In the genomic region with DNA sequence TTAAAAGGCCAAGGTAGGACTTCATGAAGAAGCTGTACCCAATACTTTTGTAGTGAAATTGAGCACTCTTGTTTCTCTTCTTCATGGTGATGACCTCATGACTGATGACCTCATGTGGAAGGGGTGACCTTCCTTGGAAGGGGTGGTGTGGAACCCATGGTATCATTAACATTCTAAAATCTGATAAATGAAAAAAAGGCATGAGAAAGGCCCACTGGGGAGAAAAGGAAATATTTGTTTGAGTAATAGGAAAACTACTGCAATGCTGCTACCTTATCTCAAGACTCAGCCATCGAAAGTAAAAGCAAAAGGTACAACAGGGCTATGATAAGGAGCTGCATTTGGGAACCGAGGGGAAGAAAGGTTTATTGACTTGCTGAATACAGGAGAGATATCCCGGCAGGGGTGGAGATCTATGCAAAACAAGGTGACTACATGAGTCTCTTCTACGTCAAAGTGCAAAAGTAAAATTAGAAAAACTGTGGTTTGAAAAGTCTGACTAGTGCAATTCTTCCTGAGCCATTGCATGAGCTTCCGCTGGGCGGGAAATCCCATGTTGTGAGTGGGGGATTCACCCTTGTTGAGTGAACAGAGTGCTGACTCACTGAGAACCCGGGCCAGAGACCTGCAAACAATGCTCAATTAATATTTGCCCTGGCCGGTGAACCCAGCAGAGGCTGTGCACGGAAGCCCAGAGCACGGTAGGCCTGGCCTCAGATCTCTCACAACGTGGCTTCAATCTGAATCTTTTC, we compare ENCODE assay signal across 1 cellular context.
TF ChIP-seq lines count a peak whose summit lies in the region.

No MANE protein-coding gene starts in this region.

TF ChIP-seq in K562, 482 proteins besides CTCF, POLR2A, EP300 and RAD21 (continued from another document and continues in another):
- TF ChIP-seq, protein P1, sequence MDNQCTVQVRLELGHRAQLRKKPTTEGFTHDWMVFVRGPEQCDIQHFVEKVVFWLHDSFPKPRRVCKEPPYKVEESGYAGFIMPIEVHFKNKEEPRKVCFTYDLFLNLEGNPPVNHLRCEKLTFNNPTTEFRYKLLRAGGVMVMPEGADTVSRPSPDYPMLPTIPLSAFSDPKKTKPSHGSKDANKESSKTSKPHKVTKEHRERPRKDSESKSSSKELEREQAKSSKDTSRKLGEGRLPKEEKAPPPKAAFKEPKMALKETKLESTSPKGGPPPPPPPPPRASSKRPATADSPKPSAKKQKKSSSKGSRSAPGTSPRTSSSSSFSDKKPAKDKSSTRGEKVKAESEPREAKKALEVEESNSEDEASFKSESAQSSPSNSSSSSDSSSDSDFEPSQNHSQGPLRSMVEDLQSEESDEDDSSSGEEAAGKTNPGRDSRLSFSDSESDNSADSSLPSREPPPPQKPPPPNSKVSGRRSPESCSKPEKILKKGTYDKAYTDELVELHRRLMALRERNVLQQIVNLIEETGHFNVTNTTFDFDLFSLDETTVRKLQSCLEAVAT (IDR thresholded peaks at IDR 0.05), result no peak
- TF ChIP-seq NFE2 (IDR thresholded peaks at IDR 0.05; ENCODE audit: low read depth) (peak; percentile 68), ZKSCAN8 (CRISPR knock-in tag; IDR thresholded peaks at IDR 0.05) (peak; percentile 57; the same call in 1 of the 2 replicates), JUNB (CRISPR knock-in tag; conservative IDR thresholded peaks at IDR 0.05) (no peak), DPF2 (IDR thresholded peaks at IDR 0.05) (0 out of 2 replicates have a peak, but pooled peaks have one; percentile 29), TAL1 (IDR thresholded peaks at IDR 0.05) (peak; percentile 45), ATF1 (CRISPR knock-in tag; IDR thresholded peaks at IDR 0.05) (no peak), ATF1 (tag; IDR thresholded peaks at IDR 0.05) (peak; percentile 43), SLC30A9 (CRISPR knock-in tag; IDR thresholded peaks at IDR 0.05) (no peak), ZHX1 (conservative IDR thresholded peaks at IDR 0.05; ENCODE audit: low read length) (no peak), ZFP30 (CRISPR knock-in tag; IDR thresholded peaks at IDR 0.05; ENCODE audit: borderline replicate concordance) (no peak), CCNT2 (IDR thresholded peaks at IDR 0.05; ENCODE audit: borderline replicate concordance, extremely low read depth, insufficient read length, low read depth, low read length) (no peak), ETV5 (CRISPR knock-in tag; IDR thresholded peaks at IDR 0.05; ENCODE audit: low read depth) (peak; percentile 44; the same call in 1 of the 2 replicates), MCM3 (IDR thresholded peaks at IDR 0.05) (no peak), BCL6 (CRISPR knock-in tag; IDR thresholded peaks at IDR 0.05) (no peak), ARID1B (IDR thresholded peaks at IDR 0.05) (peak; percentile 59), PTTG1 (tag; IDR thresholded peaks at IDR 0.05; ENCODE audit: low read depth) (no peak), MAFK (IDR thresholded peaks at IDR 0.05; ENCODE audit: low read length) (peak; percentile 20; the same call in 1 of the 2 replicates), SMAD1 (IDR thresholded peaks at IDR 0.05; ENCODE audit: low read depth, low read length, partially characterized antibody) (no peak), ATF7 (IDR thresholded peaks at IDR 0.05) (peak; percentile 56; the same call in 1 of the 2 replicates), KDM1A (IDR thresholded peaks at IDR 0.05) (no peak), BRF1 (IDR thresholded peaks at IDR 0.05; ENCODE audit: borderline replicate concordance, extremely low read depth, insufficient read length) (no peak), LEF1 (IDR thresholded peaks at IDR 0.05) (no peak), KHSRP (IDR thresholded peaks at IDR 0.05) (no peak), PRPF4 (IDR thresholded peaks at IDR 0.05; ENCODE audit: insufficient read depth, low read depth, low read length, poor library complexity, severe bottlenecking) (no peak), FOXK2 (conservative IDR thresholded peaks at IDR 0.05 in 1 of 2, IDR thresholded peaks at IDR 0.05 in 1 of 2; ENCODE audit: low read depth in 2 of 2) (no peak), ZBTB17 (CRISPR knock-in tag; IDR thresholded peaks at IDR 0.05) (no peak), HEY1 (CRISPR knock-in tag; IDR thresholded peaks at IDR 0.05; ENCODE audit: borderline replicate concordance) (no peak), CBX8 (IDR thresholded peaks at IDR 0.05; ENCODE audit: borderline replicate concordance, extremely low read depth, low read depth, low read length, poor library complexity, severe bottlenecking) (no peak), MBD1 (CRISPR knock-in tag; IDR thresholded peaks at IDR 0.05) (no peak), ZNF766 (CRISPR knock-in tag; conservative IDR thresholded peaks at IDR 0.05) (peak; percentile 91)
- TF ChIP-seq, protein P2, sequence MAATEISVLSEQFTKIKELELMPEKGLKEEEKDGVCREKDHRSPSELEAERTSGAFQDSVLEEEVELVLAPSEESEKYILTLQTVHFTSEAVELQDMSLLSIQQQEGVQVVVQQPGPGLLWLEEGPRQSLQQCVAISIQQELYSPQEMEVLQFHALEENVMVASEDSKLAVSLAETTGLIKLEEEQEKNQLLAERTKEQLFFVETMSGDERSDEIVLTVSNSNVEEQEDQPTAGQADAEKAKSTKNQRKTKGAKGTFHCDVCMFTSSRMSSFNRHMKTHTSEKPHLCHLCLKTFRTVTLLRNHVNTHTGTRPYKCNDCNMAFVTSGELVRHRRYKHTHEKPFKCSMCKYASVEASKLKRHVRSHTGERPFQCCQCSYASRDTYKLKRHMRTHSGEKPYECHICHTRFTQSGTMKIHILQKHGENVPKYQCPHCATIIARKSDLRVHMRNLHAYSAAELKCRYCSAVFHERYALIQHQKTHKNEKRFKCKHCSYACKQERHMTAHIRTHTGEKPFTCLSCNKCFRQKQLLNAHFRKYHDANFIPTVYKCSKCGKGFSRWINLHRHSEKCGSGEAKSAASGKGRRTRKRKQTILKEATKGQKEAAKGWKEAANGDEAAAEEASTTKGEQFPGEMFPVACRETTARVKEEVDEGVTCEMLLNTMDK (IDR thresholded peaks at IDR 0.05; ENCODE audit: borderline replicate concordance, insufficient read depth, low read depth, low read length, poor library complexity, severe bottlenecking), result no peak
- TF ChIP-seq, protein P3, sequence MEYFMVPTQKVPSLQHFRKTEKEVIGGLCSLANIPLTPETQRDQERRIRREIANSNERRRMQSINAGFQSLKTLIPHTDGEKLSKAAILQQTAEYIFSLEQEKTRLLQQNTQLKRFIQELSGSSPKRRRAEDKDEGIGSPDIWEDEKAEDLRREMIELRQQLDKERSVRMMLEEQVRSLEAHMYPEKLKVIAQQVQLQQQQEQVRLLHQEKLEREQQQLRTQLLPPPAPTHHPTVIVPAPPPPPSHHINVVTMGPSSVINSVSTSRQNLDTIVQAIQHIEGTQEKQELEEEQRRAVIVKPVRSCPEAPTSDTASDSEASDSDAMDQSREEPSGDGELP (CRISPR knock-in tag; IDR thresholded peaks at IDR 0.05; ENCODE audit: borderline replicate concordance), result no peak
- TF ChIP-seq, protein P4, sequence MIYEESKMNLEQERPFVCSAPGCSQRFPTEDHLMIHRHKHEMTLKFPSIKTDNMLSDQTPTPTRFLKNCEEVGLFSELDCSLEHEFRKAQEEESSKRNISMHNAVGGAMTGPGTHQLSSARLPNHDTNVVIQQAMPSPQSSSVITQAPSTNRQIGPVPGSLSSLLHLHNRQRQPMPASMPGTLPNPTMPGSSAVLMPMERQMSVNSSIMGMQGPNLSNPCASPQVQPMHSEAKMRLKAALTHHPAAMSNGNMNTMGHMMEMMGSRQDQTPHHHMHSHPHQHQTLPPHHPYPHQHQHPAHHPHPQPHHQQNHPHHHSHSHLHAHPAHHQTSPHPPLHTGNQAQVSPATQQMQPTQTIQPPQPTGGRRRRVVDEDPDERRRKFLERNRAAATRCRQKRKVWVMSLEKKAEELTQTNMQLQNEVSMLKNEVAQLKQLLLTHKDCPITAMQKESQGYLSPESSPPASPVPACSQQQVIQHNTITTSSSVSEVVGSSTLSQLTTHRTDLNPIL (CRISPR knock-in tag; IDR thresholded peaks at IDR 0.05), result no peak
- TF ChIP-seq, protein P5, sequence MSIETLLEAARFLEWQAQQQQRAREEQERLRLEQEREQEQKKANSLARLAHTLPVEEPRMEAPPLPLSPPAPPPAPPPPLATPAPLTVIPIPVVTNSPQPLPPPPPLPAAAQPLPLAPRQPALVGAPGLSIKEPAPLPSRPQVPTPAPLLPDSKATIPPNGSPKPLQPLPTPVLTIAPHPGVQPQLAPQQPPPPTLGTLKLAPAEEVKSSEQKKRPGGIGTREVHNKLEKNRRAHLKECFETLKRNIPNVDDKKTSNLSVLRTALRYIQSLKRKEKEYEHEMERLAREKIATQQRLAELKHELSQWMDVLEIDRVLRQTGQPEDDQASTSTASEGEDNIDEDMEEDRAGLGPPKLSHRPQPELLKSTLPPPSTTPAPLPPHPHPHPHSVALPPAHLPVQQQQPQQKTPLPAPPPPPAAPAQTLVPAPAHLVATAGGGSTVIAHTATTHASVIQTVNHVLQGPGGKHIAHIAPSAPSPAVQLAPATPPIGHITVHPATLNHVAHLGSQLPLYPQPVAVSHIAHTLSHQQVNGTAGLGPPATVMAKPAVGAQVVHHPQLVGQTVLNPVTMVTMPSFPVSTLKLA (conservative IDR thresholded peaks at IDR 0.05), result no peak
- TF ChIP-seq, protein P6, sequence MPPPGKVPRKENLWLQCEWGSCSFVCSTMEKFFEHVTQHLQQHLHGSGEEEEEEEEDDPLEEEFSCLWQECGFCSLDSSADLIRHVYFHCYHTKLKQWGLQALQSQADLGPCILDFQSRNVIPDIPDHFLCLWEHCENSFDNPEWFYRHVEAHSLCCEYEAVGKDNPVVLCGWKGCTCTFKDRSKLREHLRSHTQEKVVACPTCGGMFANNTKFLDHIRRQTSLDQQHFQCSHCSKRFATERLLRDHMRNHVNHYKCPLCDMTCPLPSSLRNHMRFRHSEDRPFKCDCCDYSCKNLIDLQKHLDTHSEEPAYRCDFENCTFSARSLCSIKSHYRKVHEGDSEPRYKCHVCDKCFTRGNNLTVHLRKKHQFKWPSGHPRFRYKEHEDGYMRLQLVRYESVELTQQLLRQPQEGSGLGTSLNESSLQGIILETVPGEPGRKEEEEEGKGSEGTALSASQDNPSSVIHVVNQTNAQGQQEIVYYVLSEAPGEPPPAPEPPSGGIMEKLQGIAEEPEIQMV (tag; conservative IDR thresholded peaks at IDR 0.05; ENCODE audit: low read depth), result no peak
- TF ChIP-seq, protein P7, sequence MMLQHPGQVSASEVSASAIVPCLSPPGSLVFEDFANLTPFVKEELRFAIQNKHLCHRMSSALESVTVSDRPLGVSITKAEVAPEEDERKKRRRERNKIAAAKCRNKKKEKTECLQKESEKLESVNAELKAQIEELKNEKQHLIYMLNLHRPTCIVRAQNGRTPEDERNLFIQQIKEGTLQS (IDR thresholded peaks at IDR 0.05), result peak; percentile 77
- TF ChIP-seq, protein P7 (CRISPR knock-in tag; conservative IDR thresholded peaks at IDR 0.05), result no peak
